19 cellular contexts compared by ENCODE assay signal in genomic region chr10:88216976-88217375, GRCh38.
DNase-seq lines count a peak whose midpoint lies in the region; ATAC-seq, FAIRE-seq and TF ChIP-seq lines count a peak whose summit lies in the region.
"Had no signal": no experiment of that assay in that cellular context is flagged by ENCODE, and none has a peak within 500 bp of the region (broad histone marks: within the 10 kb centered on the region; RNA-seq: fewer than 3 reads in every experiment).

No MANE protein-coding gene starts in this region.

- H3K9me1 ChIP-seq in K562 (ENCODE audit: control insufficient read depth, insufficient read depth, low read length) = no peaks in the 10 kb centered on the region

- H3K4me3 ChIP-seq in K562 = no peak overlapping the region
- no peak overlapping the region for H3K4me3 ChIP-seq in MM.1S (ENCODE audit: low read length)
- H3K4me3 ChIP-seq: MG63 had no signal

- H3K36me3 ChIP-seq in K562 (ENCODE audit: control insufficient read depth, insufficient read depth, low read length) = no peaks in the 10 kb centered on the region
- no peaks in the 10 kb centered on the region for H3K36me3 ChIP-seq in MM.1S (replicated peaks; ENCODE audit: insufficient read depth, low read length)
- H3K36me3 ChIP-seq: MG63 had no signal

- no peaks in the 10 kb centered on the region for H3F3A ChIP-seq in MM.1S (ENCODE audit: insufficient read depth, low read length)

- WGBS in K562 (ENCODE audit: insufficient coverage, low coverage, missing lambda C conversion rate) = 0% methylated on average over 3 of the region's 3 CpGs

- H3K27me3 ChIP-seq in K562 (ENCODE audit: control insufficient read depth in 2 of 2, insufficient read depth in 2 of 2, low read length in 2 of 2) (no peaks in the 10 kb centered on the region), MM.1S (replicated peaks; ENCODE audit: insufficient read depth, low read length) (no peaks in the 10 kb centered on the region)
- H3K27me3 ChIP-seq: foreskin keratinocyte, MG63 had no signal

- DNase-seq in GM10266 (ENCODE audit: extremely low spot score) = peak; percentile 6
- peak; percentile 47 for DNase-seq in NAMALWA (ENCODE audit: low spot score)
- DNase-seq in K562 (ENCODE audit: extremely low read depth in 1 of 4, low spot score in 3 of 4) = peak in 1 of 4 experiments; percentile 3
- DNase-seq in stimulated activated CD4-positive, alpha-beta T cell treated with anti-CD3 and anti-CD28 coated beads, Interleukin-1b, Interleukin-23, amount 100 ng/mL, for 48 hours = no peak
- DNase-seq in MM.1S = no peak
- no peak for DNase-seq in dermis blood vessel endothelial cell
- DNase-seq: activated CD8-positive, alpha-beta memory T cell treated with anti-CD3 and anti-CD28 coated beads, Interleukin-2, amount 50 U/mL, for 48 hours; activated naive CD4-positive, alpha-beta T cell; foreskin keratinocyte; GF-D8; MG63; NCI-H2081 treated with DMSO at 0.1 percent for 48 hours; NK-92 treated with Interleukin-12 subunit alpha and Interleukin-12 subunit beta, amount 100 ng/mL, for 24 hours had no signal

- POLR2A ChIA-PET in K562 (lab: Yijun Ruan, JAX) = no interaction called here

- no TSS peak for BruUV-seq in K562 (replicated peaks; lab: Mats Ljungman, UMichigan)

- TF ChIP-seq EP300 in K562 (IDR thresholded peaks at IDR 0.05; ENCODE audit: low read length) = no peak

- H3K9ac ChIP-seq in K562 (ENCODE audit: insufficient read depth in 1 of 2, low read depth in 2 of 2, low read length in 2 of 2) = no peak overlapping the region
- H3K9ac ChIP-seq in MM.1S (ENCODE audit: low read length) = no peak overlapping the region

- H3K9me3 ChIP-seq in K562 (replicated peaks; ENCODE audit: control insufficient read depth, insufficient read depth, low read depth, low read length) = no peaks in the 10 kb centered on the region
- H3K9me3 ChIP-seq in MM.1S (replicated peaks; ENCODE audit: insufficient read depth, low read length) = no peaks in the 10 kb centered on the region
- H3K9me3 ChIP-seq: MG63 had no signal

- H3K79me2 ChIP-seq in K562 (ENCODE audit: control insufficient read depth, insufficient read depth, low read length) = no peaks in the 10 kb centered on the region
- H3K79me2 ChIP-seq in MM.1S (ENCODE audit: low read length) = no peaks in the 10 kb centered on the region

- H4K20me1 ChIP-seq in K562 (replicated peaks; ENCODE audit: control insufficient read depth, insufficient read depth, low read length) (no peaks in the 10 kb centered on the region), MM.1S (ENCODE audit: insufficient read depth, low read length) (no peaks in the 10 kb centered on the region)

- CTCF ChIA-PET in K562 (lab: Yijun Ruan, JAX; ENCODE audit: low intra/inter-chr PET ratio) = no interaction called here

- no peak for FAIRE-seq in K562 (lab: Jason Lieb, UNC)
- FAIRE-seq: astrocyte, colon, endothelial cell of umbilical vein, H1 had no signal

- peak; percentile 20 for TF ChIP-seq CTCF in GM10266 (IDR thresholded peaks at IDR 0.05; ENCODE audit: control insufficient read depth, insufficient read depth, low read depth, missing control alignments)
- TF ChIP-seq CTCF in K562 (IDR thresholded peaks at IDR 0.05 in 2 of 3, conservative IDR thresholded peaks at IDR 0.05 in 1 of 3; ENCODE audit: insufficient read depth in 2 of 3, low read depth in 1 of 3, low read length in 3 of 3) = peak in 1 of 3 experiments; percentile 27; a peak in 1 of 6 replicates
- no peak for TF ChIP-seq CTCF in MM.1S (IDR thresholded peaks at IDR 0.05; ENCODE audit: low read length)

- H3K4me2 ChIP-seq in K562 (ENCODE audit: insufficient read depth, low read length) (no peak overlapping the region), MM.1S (ENCODE audit: low read depth, low read length) (no peak overlapping the region)

- H2AFZ ChIP-seq in K562 (ENCODE audit: low read depth, low read length) = no peak overlapping the region
- no peak overlapping the region for H2AFZ ChIP-seq in MM.1S (ENCODE audit: low read length)

- H3K27ac ChIP-seq in K562 (ENCODE audit: extremely low read depth, low read depth, low read length) (no peak overlapping the region), MM.1S (ENCODE audit: low read length) (no peak overlapping the region)
- H3K27ac ChIP-seq: foreskin keratinocyte had no signal

- no peaks in the 10 kb centered on the region for H3K4me1 ChIP-seq in K562 (replicated peaks in 1 of 2; ENCODE audit: control insufficient read depth in 2 of 2, insufficient read depth in 2 of 2, low read length in 2 of 2)
- no peaks in the 10 kb centered on the region for H3K4me1 ChIP-seq in MM.1S (ENCODE audit: low read length)
- H3K4me1 ChIP-seq: foreskin keratinocyte had no signal

- no peaks in the 10 kb centered on the region for H3K9me2 ChIP-seq in MM.1S (replicated peaks; ENCODE audit: insufficient read depth, low read length)

- TF ChIP-seq POLR2A in K562 (conservative IDR thresholded peaks at IDR 0.05) = no peak

- ATAC-seq in GM19463 (IDR thresholded peaks at IDR 0.05; ENCODE audit: unreplicated experiment) = peak; percentile 85
- ATAC-seq in K562 = peak; percentile 61
- no peak for ATAC-seq in HG03175 (IDR thresholded peaks at IDR 0.05; ENCODE audit: unreplicated experiment)
- ATAC-seq: foreskin keratinocyte had no signal

- in situ Hi-C loops in K562 (cut with MboI) = no loop called here

- TF ChIP-seq RAD21 in K562 (CRISPR knock-in tag; conservative IDR thresholded peaks at IDR 0.05 in 1 of 2, IDR thresholded peaks at IDR 0.05 in 1 of 2) = peak; percentile 48 to 49

- intact Hi-C loops in K562 (cut with micrococcal nuclease) = no loop called here

TF ChIP-seq in K562, 482 proteins besides CTCF, POLR2A, EP300 and RAD21:
- TF ChIP-seq PTRF (tag; IDR thresholded peaks at IDR 0.05) (no peak), BRD9 (IDR thresholded peaks at IDR 0.05; ENCODE audit: low read depth, partially characterized antibody) (no peak), ZFP1 (CRISPR knock-in tag; IDR thresholded peaks at IDR 0.05) (no peak), POLR2H (tag; IDR thresholded peaks at IDR 0.05; ENCODE audit: low read depth) (no peak), ZNF584 (CRISPR knock-in tag; IDR thresholded peaks at IDR 0.05; ENCODE audit: low read depth) (no peak), ZNF518B (CRISPR knock-in tag; IDR thresholded peaks at IDR 0.05) (no peak), ETV5 (CRISPR knock-in tag; IDR thresholded peaks at IDR 0.05; ENCODE audit: low read depth) (no peak), ZNF263 (CRISPR knock-in tag; IDR thresholded peaks at IDR 0.05; ENCODE audit: borderline replicate concordance) (no peak), NR4A1 (CRISPR knock-in tag; IDR thresholded peaks at IDR 0.05) (no peak), NR4A1 (tag; IDR thresholded peaks at IDR 0.05) (no peak), POLR2AphosphoS5 (IDR thresholded peaks at IDR 0.05; ENCODE audit: control insufficient read depth, insufficient read depth, low read depth, low read length) (no peak), HNRNPLL (IDR thresholded peaks at IDR 0.05; ENCODE audit: low read depth, low read length, poor library complexity, severe bottlenecking) (no peak)
TF ChIP-seq in K562: peak in this region for 0.

Comparison
In these comparisons a context has a peak if more than half of its experiments do, and no peak if none do; other contexts are left out.
1. DNase-seq: peak in GM10266 (single experiment) and NAMALWA (single experiment); none in stimulated activated CD4-positive, alpha-beta T cell treated with anti-CD3 and anti-CD28 coated beads, Interleukin-1b, Interleukin-23, amount 100 ng/mL, for 48 hours (single experiment), MM.1S (single experiment) and dermis blood vessel endothelial cell (single experiment).